Comparison of ENCODE assay signal across 31 cellular contexts in genomic region chr5:107231191-107231590, GRCh38.
"Had no signal": no experiment of that assay in that cellular context is flagged by ENCODE, and none has a peak within 500 bp of the region (broad histone marks: within the 10 kb centered on the region; RNA-seq: fewer than 3 reads in every experiment).

No MANE protein-coding gene starts in this region.

- FAIRE-seq: astrocyte, TTC549 had no signal

- ATAC-seq: activated CD8-positive, alpha-beta T cell treated with anti-CD3 and anti-CD28 coated beads for 36 hours; activated naive CD4-positive, alpha-beta T cell treated with anti-CD3 and anti-CD28 coated beads, Interleukin-2, amount 50 U/mL, for 72 hours; activated T-cell treated with anti-CD3 and anti-CD28 coated beads, Interleukin-2, amount 50 U/mL, for 4 hours; activated T-cell treated with anti-CD3 and anti-CD28 coated beads, Interleukin-2, amount 50 U/mL, for 72 hours; activated T-helper 17 cell treated with anti-CD3 and anti-CD28 coated beads, Interleukin-2, amount 50 U/mL, for 72 hours; body of pancreas had no signal

- DNase-seq: activated B cell treated with CpG ODN at 0.5 μM for 24 hours; activated CD4-positive, alpha-beta memory T cell treated with anti-CD3 and anti-CD28 coated beads for 36 hours; activated CD4-positive, alpha-beta T cell treated with anti-CD3 and anti-CD28 coated beads for 4 hours; activated CD4-positive, alpha-beta T cell treated with anti-CD3 and anti-CD28 coated beads, Interleukin-2, amount 10 ng/mL, durations not matched to agents 24 days and 14 days; activated CD4-positive, alpha-beta T cell treated with anti-CD3 and anti-CD28 coated beads, Interleukin-2, amount 50 U/mL, for 1 hour; activated CD4-positive, alpha-beta T cell treated with anti-CD3 and anti-CD28 coated beads, Interleukin-2, amount 50 U/mL, for 4 hours; activated CD4-positive, CD25-positive, alpha-beta regulatory T cell treated with anti-CD3 and anti-CD28 coated beads, Interleukin-2, amount 50 U/mL, for 72 hours; activated CD8-positive, alpha-beta memory T cell treated with anti-CD3 and anti-CD28 coated beads, Interleukin-2, amount 50 U/mL, for 4 hours; activated CD8-positive, alpha-beta T cell treated with anti-CD3 and anti-CD28 coated beads for 36 hours; activated effector memory CD4-positive, alpha-beta T cell treated with anti-CD3 and anti-CD28 coated beads, Interleukin-2, amount 50 U/mL, for 16 hours; activated gamma-delta T cell treated with Interleukin-2 at 50 U/mL for 16 hours; activated naive CD4-positive, alpha-beta T cell; activated naive CD4-positive, alpha-beta T cell treated with anti-CD3 and anti-CD28 coated beads for 36 hours; activated naive CD4-positive, alpha-beta T cell treated with anti-CD3 and anti-CD28 coated beads, Interleukin-2, amount 50 U/mL, for 16 hours; activated naive CD8-positive, alpha-beta T cell treated with anti-CD3 and anti-CD28 coated beads for 36 hours; activated T-cell treated with anti-CD3 and anti-CD28 coated beads for 4 hours; activated T-cell treated with anti-CD3 and anti-CD28 coated beads, Interleukin-2, amount 50 U/mL, for 1 hour; activated T-cell treated with anti-CD3 and anti-CD28 coated beads, Interleukin-2, amount 50 U/mL, for 4 hours; activated T-cell treated with anti-CD3 and anti-CD28 coated beads, Interleukin-2, amount 50 U/mL, for 72 hours; adrenal gland; amniotic stem cell; aorta; body of pancreas; brain microvascular endothelial cell; cerebellar nuclear complex; T-helper 2 cell; T-helper 9 cell had no signal
